ENCODE assay signal across 8 cellular contexts in genomic region chr19:45001087-45001739, GRCh38. TPM values are rescaled to one million over a fixed set of nuclear protein-coding genes. Genes with fewer than 3 reads are reported as not detected.
A peak's percentile ranks its signal among the peaks of the same experiment; 100 is the strongest.
DNase-seq lines count a peak whose midpoint lies in the region; ATAC-seq and TF ChIP-seq lines count a peak whose summit lies in the region.

A gene with protein sequence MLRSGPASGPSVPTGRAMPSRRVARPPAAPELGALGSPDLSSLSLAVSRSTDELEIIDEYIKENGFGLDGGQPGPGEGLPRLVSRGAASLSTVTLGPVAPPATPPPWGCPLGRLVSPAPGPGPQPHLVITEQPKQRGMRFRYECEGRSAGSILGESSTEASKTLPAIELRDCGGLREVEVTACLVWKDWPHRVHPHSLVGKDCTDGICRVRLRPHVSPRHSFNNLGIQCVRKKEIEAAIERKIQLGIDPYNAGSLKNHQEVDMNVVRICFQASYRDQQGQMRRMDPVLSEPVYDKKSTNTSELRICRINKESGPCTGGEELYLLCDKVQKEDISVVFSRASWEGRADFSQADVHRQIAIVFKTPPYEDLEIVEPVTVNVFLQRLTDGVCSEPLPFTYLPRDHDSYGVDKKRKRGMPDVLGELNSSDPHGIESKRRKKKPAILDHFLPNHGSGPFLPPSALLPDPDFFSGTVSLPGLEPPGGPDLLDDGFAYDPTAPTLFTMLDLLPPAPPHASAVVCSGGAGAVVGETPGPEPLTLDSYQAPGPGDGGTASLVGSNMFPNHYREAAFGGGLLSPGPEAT (plus strand): TSS chr19:45001464. CDS start chr19:45001580, 116 bp downstream.

- H3K23ac ChIP-seq in trophoblast cell (ENCODE audit: low read length) = no peak within 1 kb of the TSS

- H3K79me1 ChIP-seq in trophoblast cell (ENCODE audit: low read length) = peaks cover 6% of the 10 kb centered on the region

- no peaks in the 10 kb centered on the region for H3K36me3 Mint-ChIP-seq in HFFc6 (ENCODE audit: low read depth)
- peaks cover 16% of the 10 kb centered on the region for H3K36me3 Mint-ChIP-seq in activated naive CD8-positive, alpha-beta T cell treated with anti-CD3 and anti-CD28 coated beads, Interleukin-2, amount 50 U/mL, for 24 hours (ENCODE audit: low read depth)

- peak within 1 kb of the TSS; percentile 98 for H3K27ac Mint-ChIP-seq in HFFc6
- H3K27ac Mint-ChIP-seq in activated naive CD8-positive, alpha-beta T cell treated with anti-CD3 and anti-CD28 coated beads, Interleukin-2, amount 50 U/mL, for 24 hours = peak within 1 kb of the TSS; percentile 96

- H3K4ac ChIP-seq in trophoblast cell (ENCODE audit: low read depth, low read length) = no peak within 1 kb of the TSS

- peak; percentile 33 to 67 for TF ChIP-seq EP300 in tibial nerve (IDR thresholded peaks at IDR 0.05)

- peak within 1 kb of the TSS; percentile 67 for H2AFZ ChIP-seq in trophoblast cell (ENCODE audit: insufficient read depth, low read length, poor library complexity)

- no peaks in the 10 kb centered on the region for H3K9me3 Mint-ChIP-seq in HFFc6
- H3K9me3 Mint-ChIP-seq in activated naive CD8-positive, alpha-beta T cell treated with anti-CD3 and anti-CD28 coated beads, Interleukin-2, amount 50 U/mL, for 24 hours = no peaks in the 10 kb centered on the region

- no peaks in the 10 kb centered on the region; the same call in 1 of the 2 replicates for H3K27me3 Mint-ChIP-seq in HFFc6 (ENCODE audit: insufficient read depth)
- no peaks in the 10 kb centered on the region for H3K27me3 Mint-ChIP-seq in activated naive CD8-positive, alpha-beta T cell treated with anti-CD3 and anti-CD28 coated beads, Interleukin-2, amount 50 U/mL, for 24 hours

- H3K4me3 ChIP-seq in NB4 (ENCODE audit: low read depth, low read length) (peak within 1 kb of the TSS; percentile 50), cardiac muscle cell (peak within 1 kb of the TSS; percentile 79), trophoblast cell (ENCODE audit: low read depth, low read length) (peak within 1 kb of the TSS; percentile 93), tibial nerve (peak within 1 kb of the TSS; percentile 84 to 94 (median 90))

- H2AK5ac ChIP-seq in trophoblast cell (ENCODE audit: low read length) = no peak within 1 kb of the TSS

- peak within 1 kb of the TSS; percentile 96 for H3K27ac ChIP-seq in cardiac muscle cell
- peak within 1 kb of the TSS; percentile 86 for H3K27ac ChIP-seq in trophoblast cell (ENCODE audit: low read depth, low read length)
- H3K27ac ChIP-seq in tibial nerve = peak within 1 kb of the TSS; percentile 98 to 100 (median 99)

- peak within 1 kb of the TSS; percentile 50 for H4K91ac ChIP-seq in trophoblast cell (ENCODE audit: low read depth, low read length)

- CTCF ChIA-PET in GM10248 (lab: Yijun Ruan, JAX) = interaction anchor here (1.0 to 3.8 kb wide), 8 partner anchors 12 to 59 kb away, joined by 3 to 28 read pairs (median 4); partner anchors contain the start of gene CLASRP

- peak within 1 kb of the TSS; percentile 97 for H3K4me3 Mint-ChIP-seq in HFFc6
- H3K4me3 Mint-ChIP-seq in activated naive CD8-positive, alpha-beta T cell treated with anti-CD3 and anti-CD28 coated beads, Interleukin-2, amount 50 U/mL, for 24 hours = peak within 1 kb of the TSS; percentile 92

- no peak within 1 kb of the TSS for H2BK120ac ChIP-seq in trophoblast cell (ENCODE audit: insufficient read depth, low read length, poor library complexity)

- no CpG with 5 or more reads among the region's 79 CpGs for WGBS in trophoblast cell (ENCODE audit: extremely low coverage, insufficient coverage, insufficient read length)
- 3 to 8% methylated on average over 10 to 37 of the region's 79 CpGs for WGBS in tibial nerve, 2 donors

- H4K12ac ChIP-seq in trophoblast cell (ENCODE audit: low read depth, low read length) = peak within 1 kb of the TSS; percentile 34

- peak within 1 kb of the TSS; percentile 87 for H3K9ac ChIP-seq in trophoblast cell (ENCODE audit: low read length)

- DNase-seq in GM10248 (ENCODE audit: extremely low spot score) (peak; percentile 98), HFFc6 (peak; percentile 78), NB4 (ENCODE audit: low read depth) (peak; percentile 81), T follicular helper cell (ENCODE audit: low read depth) (peak; percentile 94), cardiac muscle cell (ENCODE audit: low read depth in 1 of 2, low spot score in 1 of 2) (peak; percentile 95 to 96), trophoblast cell (peak; percentile 94 to 98), tibial nerve (ENCODE audit: low spot score in 2 of 2) (peak; percentile 94 to 96)
- peak; percentile 98 for DNase-seq in activated naive CD8-positive, alpha-beta T cell treated with anti-CD3 and anti-CD28 coated beads, Interleukin-2, amount 50 U/mL, for 24 hours

- no peak within 1 kb of the TSS for H2BK12ac ChIP-seq in trophoblast cell (ENCODE audit: low read length)

- peak; percentile 68 for ATAC-seq in activated naive CD8-positive, alpha-beta T cell treated with anti-CD3 and anti-CD28 coated beads, Interleukin-2, amount 50 U/mL, for 24 hours

- peak within 1 kb of the TSS; percentile 73 for H3K18ac ChIP-seq in trophoblast cell (ENCODE audit: low read length)

- no peaks in the 10 kb centered on the region for H3K79me2 ChIP-seq in trophoblast cell (ENCODE audit: control insufficient read depth, insufficient read depth, low read length, poor library complexity)

- H2BK5ac ChIP-seq in trophoblast cell (ENCODE audit: low read depth, low read length, poor library complexity) = peak within 1 kb of the TSS; percentile 80

- TF ChIP-seq CTCF in GM10248 (IDR thresholded peaks at IDR 0.05; ENCODE audit: control extremely low read depth, extremely low read depth, low read depth, missing control alignments) (no peak), HFFc6 (IDR thresholded peaks at IDR 0.05) (no peak), NB4 (IDR thresholded peaks at IDR 0.05; ENCODE audit: low read depth, low read length) (no peak), cardiac muscle cell (IDR thresholded peaks at IDR 0.05; ENCODE audit: low read depth, low read length) (no peak), tibial nerve (IDR thresholded peaks at IDR 0.05) (no peak)

- H3K4me1 Mint-ChIP-seq in HFFc6 (ENCODE audit: low read depth) = peaks cover 6% of the 10 kb centered on the region
- peaks cover 20% of the 10 kb centered on the region for H3K4me1 Mint-ChIP-seq in activated naive CD8-positive, alpha-beta T cell treated with anti-CD3 and anti-CD28 coated beads, Interleukin-2, amount 50 U/mL, for 24 hours

- peak within 1 kb of the TSS; percentile 73 for H3K14ac ChIP-seq in trophoblast cell (ENCODE audit: low read length)

- TF ChIP-seq POLR2A in NB4 (IDR thresholded peaks at IDR 0.05; ENCODE audit: extremely low read depth, insufficient read length) (no peak), tibial nerve (IDR thresholded peaks at IDR 0.05) (no peak)

- POLR2A ChIA-PET in GM10248 (lab: Yijun Ruan, JAX) = interaction anchor here (0.6 to 1.2 kb wide), 9 partner anchors 9 to 316 kb away, joined by 3 to 7 read pairs (median 3); partner anchors contain the start of gene NKPD1

- H3K9me3 ChIP-seq in cardiac muscle cell (ENCODE audit: low read depth) (no peaks in the 10 kb centered on the region), trophoblast cell (ENCODE audit: insufficient read depth, low read depth, low read length) (peaks cover 1% of the 10 kb centered on the region), tibial nerve (no peaks in the 10 kb centered on the region)

- H3K27me3 ChIP-seq in cardiac muscle cell = no peaks in the 10 kb centered on the region
- no peaks in the 10 kb centered on the region for H3K27me3 ChIP-seq in trophoblast cell (ENCODE audit: insufficient read depth, low read length)
- no peaks in the 10 kb centered on the region for H3K27me3 ChIP-seq in tibial nerve

- H3K36me3 ChIP-seq in cardiac muscle cell (no peaks in the 10 kb centered on the region), trophoblast cell (ENCODE audit: control insufficient read depth in 1 of 2, insufficient read depth in 2 of 2, low read length in 2 of 2) (peaks cover 2 to 5% of the 10 kb centered on the region in 2 experiments), tibial nerve (peaks cover 0 to 21% (median 0%) of the 10 kb centered on the region in 3 donors)

- H3K4me2 ChIP-seq in trophoblast cell (ENCODE audit: low read length) = peak within 1 kb of the TSS; percentile 99

- H3K4me1 ChIP-seq in cardiac muscle cell (ENCODE audit: low read depth) (peaks cover 4% of the 10 kb centered on the region), trophoblast cell (ENCODE audit: control insufficient read depth in 1 of 2, insufficient read depth in 2 of 2, low read length in 2 of 2) (peaks cover 2 to 3% of the 10 kb centered on the region in 2 experiments), tibial nerve (peaks cover 0 to 15% (median 7%) of the 10 kb centered on the region in 4 donors)

- H4K8ac ChIP-seq in trophoblast cell (ENCODE audit: low read depth, low read length) = peak within 1 kb of the TSS; percentile 79

RNA-seq across cellular contexts. Expression of the gene that starts here (rescaled TPM):
- 10 to 100 TPM in 2 of 6 experiments, 1 to 10 TPM in 4; 6.1 to 10.8 (median 9.4) TPM for total RNA-seq in HFFc6 (2021; fragmentation: NEBNext Ultra II Directional; extraction: Animal tissue kit (Norgen Biotek cat#: 25700))
- total RNA-seq in cardiac muscle cell (3.1 TPM in 2 replicates), tibial nerve (10 to 100 TPM in 2 of 4 donors, 1 to 10 TPM in 2; 4.2 to 14.9 (median 9.9) TPM)
- 1.3 and 2.3 TPM in 2 replicates for polyA plus RNA-seq in cardiac muscle cell
- 7.4 and 7.5 TPM in 2 replicates for polyA plus RNA-seq in trophoblast cell (2013)

Comparison
In these comparisons a context has a peak if more than half of its experiments do, and no peak if none do; other contexts are left out.
1. Peak in every context shown above with its lines: DNase-seq, ATAC-seq, H3K4me3 ChIP-seq and H3K27ac ChIP-seq.